In genomic region chr3:47410801-47411646, GRCh38 we compare ENCODE assay signal across 15 cellular contexts.
"Had no signal": no experiment of that assay in that cellular context is flagged by ENCODE, and none has a peak within 500 bp of the region (broad histone marks: within the 10 kb centered on the region; RNA-seq: fewer than 3 reads in every experiment).

No MANE protein-coding gene starts in this region.

- H3K27ac Mint-ChIP-seq: activated CD4-positive, alpha-beta memory T cell treated with anti-CD3 and anti-CD28 coated beads for 36 hours; memory B cell; natural killer cell; type B pancreatic cell had no signal

- H3K27me3 Mint-ChIP-seq: activated CD4-positive, alpha-beta memory T cell treated with anti-CD3 and anti-CD28 coated beads for 36 hours; memory B cell; type B pancreatic cell had no signal

- H3K4me3 ChIP-seq: cardiac muscle cell, colonic mucosa, heart left ventricle, left ventricle myocardium inferior, skin epidermis had no signal

- H3K36me3 Mint-ChIP-seq: natural killer cell had no signal

- ATAC-seq: heart left ventricle, natural killer cell had no signal

- H3K27me3 ChIP-seq: cardiac muscle cell, colonic mucosa, heart left ventricle had no signal

- H3K4me3 Mint-ChIP-seq: activated CD4-positive, alpha-beta memory T cell treated with anti-CD3 and anti-CD28 coated beads for 36 hours; memory B cell; natural killer cell; type B pancreatic cell had no signal

- DNase-seq: activated CD4-positive, alpha-beta memory T cell treated with anti-CD3 and anti-CD28 coated beads for 36 hours; activated gamma-delta T cell; activated T-cell treated with anti-CD3 and anti-CD28 coated beads, Interleukin-2, amount 50 U/mL, for 48 hours; colonic mucosa; effector CD4-positive, alpha-beta T cell; foreskin melanocyte; heart left ventricle; islet precursor cell; left ventricle myocardium inferior; natural killer cell; T-helper 9 cell had no signal

- H3K9me3 Mint-ChIP-seq: activated CD4-positive, alpha-beta memory T cell treated with anti-CD3 and anti-CD28 coated beads for 36 hours; memory B cell; natural killer cell; type B pancreatic cell had no signal

- H3K27ac ChIP-seq: cardiac muscle cell, colonic mucosa, heart left ventricle, left ventricle myocardium inferior had no signal

- H3K9me3 ChIP-seq: colonic mucosa, heart left ventricle, left ventricle myocardium inferior had no signal
